ENCODE assay signal across 8 cellular contexts in the genomic region with DNA sequence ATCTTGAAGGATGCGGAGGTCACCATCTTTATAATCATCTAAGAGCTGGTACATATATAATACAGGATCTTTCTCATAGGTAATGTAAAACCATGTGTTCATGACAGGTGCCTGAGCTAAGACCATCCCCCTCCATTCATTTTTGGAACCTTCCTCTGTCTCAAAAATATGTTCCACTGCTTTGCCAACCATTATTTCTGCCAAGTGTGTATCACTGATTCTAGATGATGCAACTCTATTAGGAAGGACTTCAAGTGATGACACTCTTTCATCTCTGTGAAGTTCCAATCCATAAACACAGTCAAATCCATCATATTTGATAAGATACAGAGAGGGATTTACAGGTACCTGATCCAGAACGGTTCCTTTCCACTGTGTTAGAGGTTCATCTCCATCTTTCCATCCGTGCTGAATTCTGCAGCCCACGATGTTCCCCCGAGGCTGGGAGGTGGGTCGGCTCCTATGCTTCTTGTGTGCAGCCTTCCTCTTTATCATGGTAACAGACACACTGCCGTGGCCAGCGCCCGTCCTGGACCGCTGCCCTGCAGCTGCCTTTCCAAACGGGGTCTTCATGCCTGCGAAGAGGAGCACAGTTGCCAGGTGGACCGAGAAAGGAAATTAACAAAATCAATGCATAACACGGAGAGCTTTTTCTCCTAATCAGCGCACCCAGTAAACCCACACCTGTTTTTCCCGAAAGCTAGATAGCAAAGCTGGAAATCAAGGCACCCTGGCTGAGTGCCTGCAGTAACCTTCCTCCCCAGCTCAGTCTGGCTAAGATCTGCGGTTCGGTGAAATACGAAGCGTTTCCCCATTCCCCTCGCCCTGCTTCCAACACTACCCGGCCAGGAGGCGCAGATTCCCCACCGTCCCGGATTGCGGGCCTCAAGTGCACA. TPM values are rescaled to one million over a fixed set of nuclear protein-coding genes. Genes with fewer than 3 reads are reported as not detected.
DNase-seq lines count a peak whose midpoint lies in the region; ATAC-seq and TF ChIP-seq lines count a peak whose summit lies in the region.

No MANE protein-coding gene starts in this region.

- peaks cover 0 to 5% (median 0%) of the 10 kb centered on the region in 12 donors for H3K4me1 ChIP-seq in heart left ventricle
- no peaks in the 10 kb centered on the region for H3K4me1 ChIP-seq in rectal smooth muscle tissue (ENCODE audit: control insufficient read depth, insufficient read depth, low read length)

- TF ChIP-seq CTCF in heart left ventricle (IDR thresholded peaks at IDR 0.05), result no peak

- intact Hi-C loops in activated CD4-positive, alpha-beta memory T cell treated with anti-CD3 and anti-CD28 coated beads for 36 hours (cut with micrococcal nuclease), result loop anchor here (1.0 kb wide), 1 partner anchor 127 kb away; the partner anchor contains the start of gene SPIN2B
- intact Hi-C loops in heart left ventricle (cut with DNase I), result no loop called here

- peak in 3 of 4 donors; percentile 19 to 55 (median 24) for ATAC-seq in heart left ventricle
- ATAC-seq in HG02763 (IDR thresholded peaks at IDR 0.05; ENCODE audit: unreplicated experiment), result no peak

- no peaks in the 10 kb centered on the region for H3K27me3 Mint-ChIP-seq in activated CD4-positive, alpha-beta T cell treated with anti-CD3 and anti-CD28 coated beads, Interleukin-2, amount 10 ng/mL, durations not matched to agents 7 days and 5 days
- H3K27me3 Mint-ChIP-seq in activated CD4-positive, alpha-beta memory T cell treated with anti-CD3 and anti-CD28 coated beads for 36 hours, result no peaks in the 10 kb centered on the region

- CTCF ChIA-PET in activated CD4-positive, alpha-beta T cell treated with anti-CD3 and anti-CD28 coated beads, Interleukin-2, amount 10 ng/mL, durations not matched to agents 7 days and 5 days (lab: Charles Lee), result interaction anchor here (1.1 to 1.7 kb wide), 3 partner anchors 9 to 230 kb away, joined by 3 to 5 read pairs (median 4); no protein-coding TSS in a partner anchor
- CTCF ChIA-PET in activated CD4-positive, alpha-beta memory T cell treated with anti-CD3 and anti-CD28 coated beads for 36 hours (lab: Charles Lee), result interaction anchor here (0.8 to 1.7 kb wide), 2 partner anchors 16 to 231 kb away, joined by 3 to 5 read pairs; no protein-coding TSS in a partner anchor

- H3K4me1 Mint-ChIP-seq in activated CD4-positive, alpha-beta T cell treated with anti-CD3 and anti-CD28 coated beads, Interleukin-2, amount 10 ng/mL, durations not matched to agents 7 days and 5 days, result peaks cover 40% of the 10 kb centered on the region
- H3K4me1 Mint-ChIP-seq in activated CD4-positive, alpha-beta memory T cell treated with anti-CD3 and anti-CD28 coated beads for 36 hours (ENCODE audit: low read depth), result peaks cover 39% of the 10 kb centered on the region

- TF ChIP-seq POLR2A in heart left ventricle (IDR thresholded peaks at IDR 0.05), result no peak

- H3K9me3 ChIP-seq in heart left ventricle, result no peaks in the 10 kb centered on the region

- 12 to 38% (median 24%) methylated on average over 26 of the region's 26 CpGs for WGBS in heart left ventricle, 4 donors

- H3K36me3 ChIP-seq in heart left ventricle, result peaks cover 0 to 9% (median 0%) of the 10 kb centered on the region in 9 donors
- no peaks in the 10 kb centered on the region for H3K36me3 ChIP-seq in rectal smooth muscle tissue (ENCODE audit: control insufficient read depth, insufficient read depth, low read length)

- H3K4me3 ChIP-seq in heart left ventricle, result peak overlapping the region; percentile 32 to 88 (median 68)
- H3K4me3 ChIP-seq in rectal smooth muscle tissue (ENCODE audit: low read length), result peak overlapping the region; percentile 77

- DNase-seq in activated CD4-positive, alpha-beta T cell treated with anti-CD3 and anti-CD28 coated beads, Interleukin-2, amount 10 ng/mL, durations not matched to agents 7 days and 5 days, result no peak
- DNase-seq in activated CD4-positive, alpha-beta T cell treated with anti-CD3 and anti-CD28 coated beads, Interleukin-2, amount 50 U/mL, for 1 hour, result no peak
- DNase-seq in activated CD4-positive, alpha-beta memory T cell treated with anti-CD3 and anti-CD28 coated beads for 36 hours, result no peak
- DNase-seq in heart left ventricle, result peak in 3 of 5 donors; percentile 12 to 38 (median 23)
- DNase-seq in DMS114 treated with DMSO at 0.1 percent for 48 hours (lab: John Stamatoyannopoulos, UW; ENCODE audit: unreplicated experiment), result no peak
- DNase-seq in dedifferentiated amniotic fluid mesenchymal stem cell (ENCODE audit: extremely low spot score), result no peak

- H3K27me3 ChIP-seq in heart left ventricle, result peaks cover 0 to 17% (median 0%) of the 10 kb centered on the region in 9 donors
- no peaks in the 10 kb centered on the region for H3K27me3 ChIP-seq in rectal smooth muscle tissue (ENCODE audit: control insufficient read depth, insufficient read depth, low read length)

- H3K9me3 Mint-ChIP-seq in activated CD4-positive, alpha-beta T cell treated with anti-CD3 and anti-CD28 coated beads, Interleukin-2, amount 10 ng/mL, durations not matched to agents 7 days and 5 days, result no peaks in the 10 kb centered on the region
- no peaks in the 10 kb centered on the region for H3K9me3 Mint-ChIP-seq in activated CD4-positive, alpha-beta memory T cell treated with anti-CD3 and anti-CD28 coated beads for 36 hours

- POLR2A ChIA-PET in activated CD4-positive, alpha-beta T cell treated with anti-CD3 and anti-CD28 coated beads, Interleukin-2, amount 10 ng/mL, durations not matched to agents 7 days and 5 days (lab: Charles Lee), result no interaction called here
- POLR2A ChIA-PET in activated CD4-positive, alpha-beta memory T cell treated with anti-CD3 and anti-CD28 coated beads for 36 hours (lab: Charles Lee), result no interaction called here

- peaks cover 25% of the 10 kb centered on the region for H3K36me3 Mint-ChIP-seq in activated CD4-positive, alpha-beta T cell treated with anti-CD3 and anti-CD28 coated beads, Interleukin-2, amount 10 ng/mL, durations not matched to agents 7 days and 5 days (ENCODE audit: low read depth)
- peaks cover 13% of the 10 kb centered on the region for H3K36me3 Mint-ChIP-seq in activated CD4-positive, alpha-beta memory T cell treated with anti-CD3 and anti-CD28 coated beads for 36 hours

- H3K27ac ChIP-seq in heart left ventricle, result peak overlapping the region; percentile 24 to 72 (median 60)
- H3K27ac ChIP-seq in rectal smooth muscle tissue (ENCODE audit: low read depth, low read length), result peak overlapping the region; percentile 42

- H3K27ac Mint-ChIP-seq in activated CD4-positive, alpha-beta T cell treated with anti-CD3 and anti-CD28 coated beads, Interleukin-2, amount 10 ng/mL, durations not matched to agents 7 days and 5 days, result peak overlapping the region; percentile 91
- H3K27ac Mint-ChIP-seq in activated CD4-positive, alpha-beta memory T cell treated with anti-CD3 and anti-CD28 coated beads for 36 hours, result peak overlapping the region; percentile 87

- H3K4me3 Mint-ChIP-seq in activated CD4-positive, alpha-beta T cell treated with anti-CD3 and anti-CD28 coated beads, Interleukin-2, amount 10 ng/mL, durations not matched to agents 7 days and 5 days, result peak overlapping the region; percentile 79
- H3K4me3 Mint-ChIP-seq in activated CD4-positive, alpha-beta memory T cell treated with anti-CD3 and anti-CD28 coated beads for 36 hours, result peak overlapping the region; percentile 83

- no peak overlapping the region for H3K9ac ChIP-seq in rectal smooth muscle tissue (ENCODE audit: low read length)

RNA-seq across cellular contexts. Expression of gene SPIN3, which starts 0.7 kb away (rescaled TPM):
- total RNA-seq in activated CD4-positive, alpha-beta T cell treated with anti-CD3 and anti-CD28 coated beads, Interleukin-2, amount 10 ng/mL, durations not matched to agents 7 days and 5 days, result 10 to 100 TPM in 1 of 2 experiments, 1 to 10 TPM in 1; 9.9 to 10.1 TPM
- 1 to 10 TPM; 7.6 to 8.0 TPM for total RNA-seq in activated CD4-positive, alpha-beta memory T cell treated with anti-CD3 and anti-CD28 coated beads for 36 hours
- 1 to 10 TPM; 1.6 to 6.0 (median 3.9) TPM for total RNA-seq in heart left ventricle
- 1 to 10 TPM; 2.5 to 2.9 TPM for polyA plus RNA-seq in heart left ventricle

Comparison
In these comparisons a context has a peak if more than half of its experiments do, and no peak if none do; other contexts are left out.
1. DNase-seq: peak in heart left ventricle (3 of 5); none in activated CD4-positive, alpha-beta T cell treated with anti-CD3 and anti-CD28 coated beads, Interleukin-2, amount 10 ng/mL, durations not matched to agents 7 days and 5 days (single experiment), activated CD4-positive, alpha-beta T cell treated with anti-CD3 and anti-CD28 coated beads, Interleukin-2, amount 50 U/mL, for 1 hour (single experiment), activated CD4-positive, alpha-beta memory T cell treated with anti-CD3 and anti-CD28 coated beads for 36 hours (single experiment), DMS114 treated with DMSO at 0.1 percent for 48 hours (single experiment) and dedifferentiated amniotic fluid mesenchymal stem cell (single experiment).